ENCODE assay signal across 12 cellular contexts in genomic region chr6:39313526-39314272, GRCh38. TPM values are rescaled to one million over a fixed set of nuclear protein-coding genes. Genes with fewer than 3 reads are reported as not detected.
A peak's percentile ranks its signal among the peaks of the same experiment; 100 is the strongest.
DNase-seq lines count a peak whose midpoint lies in the region; ATAC-seq, FAIRE-seq and TF ChIP-seq lines count a peak whose summit lies in the region.
"Had no signal": no experiment of that assay in that cellular context is flagged by ENCODE, and none has a peak within 500 bp of the region (broad histone marks: within the 10 kb centered on the region; RNA-seq: fewer than 3 reads in every experiment).

No MANE protein-coding gene starts in this region.

- intact Hi-C loops in pancreas (cut with DNase I), result loop anchor here in 2 of 3 donors (5.0 to 10.0 kb wide), 3 partner anchors 339 to 441 kb away; no protein-coding TSS in a partner anchor

- H3K9me3 Mint-ChIP-seq in glutamatergic neuron (ENCODE audit: unreplicated experiment), result peaks cover 9% of the 10 kb centered on the region

- peak overlapping the region; percentile 98 for H3K4me2 ChIP-seq in BLaER1

- H3K27ac ChIP-seq in BLaER1, result peak overlapping the region; percentile 69
- no peak overlapping the region for H3K27ac ChIP-seq in pancreas

- peaks cover 66% of the 10 kb centered on the region for H3K4me1 ChIP-seq in BLaER1
- peaks cover 0 to 3% (median 0%) of the 10 kb centered on the region in 3 donors for H3K4me1 ChIP-seq in pancreas

- H3K27me3 Mint-ChIP-seq in glutamatergic neuron (ENCODE audit: unreplicated experiment), result peaks cover 23% of the 10 kb centered on the region

- DNase-seq in NCI-H146 (lab: John Stamatoyannopoulos, UW) (peak; percentile 82), glutamatergic neuron (no peak), pancreas (peak in 4 of 6 donors; percentile 32 to 80 (median 60)), MV-4-11 (lab: John Stamatoyannopoulos, UW) (no peak), C1 segment of cervical spinal cord (lab: John Stamatoyannopoulos, UW) (no peak)
- DNase-seq in stimulated activated naive CD4-positive, alpha-beta T cell (lab: John Stamatoyannopoulos, UW), result no peak
- DNase-seq: activated CD4-positive, alpha-beta T cell treated with anti-CD3 and anti-CD28 coated beads, Interleukin-2, amount 50 U/mL, for 1 hour; PC-3 had no signal

- H3K4me1 Mint-ChIP-seq in glutamatergic neuron (ENCODE audit: low read depth, unreplicated experiment), result no peaks in the 10 kb centered on the region

- H3K9me3 ChIP-seq in BLaER1 (no peaks in the 10 kb centered on the region; the same call in 1 of the 2 replicates), pancreas (no peaks in the 10 kb centered on the region)

- peaks cover 31% of the 10 kb centered on the region; the same call in 1 of the 2 replicates for H4K20me1 ChIP-seq in BLaER1

- no peak for FAIRE-seq in pancreas (lab: Jason Lieb, UNC)
- FAIRE-seq: frontal cortex had no signal

- no peaks in the 10 kb centered on the region for H3K36me3 ChIP-seq in BLaER1
- no peaks in the 10 kb centered on the region for H3K36me3 ChIP-seq in pancreas

- H3K4me3 ChIP-seq in BLaER1 (peak overlapping the region; percentile 65), pancreas (peak overlapping the region in 3 of 4 donors; percentile 1 to 41 (median 8))

- H3K27me3 ChIP-seq in BLaER1 (peaks cover 41% of the 10 kb centered on the region), pancreas (no peaks in the 10 kb centered on the region)

- peak overlapping the region; percentile 56 for H3K9ac ChIP-seq in BLaER1

- H3K4me3 Mint-ChIP-seq in glutamatergic neuron (ENCODE audit: unreplicated experiment), result peak overlapping the region; percentile 38

- 4 to 5% methylated on average over 70 to 80 of the region's 80 CpGs for WGBS in pancreas, 2 donors

- no peak for TF ChIP-seq CTCF in glutamatergic neuron (IDR thresholded peaks at IDR 0.05; ENCODE audit: partially characterized antibody, unreplicated experiment)
- TF ChIP-seq CTCF in pancreas (IDR thresholded peaks at IDR 0.05), result no peak

- H3K36me3 Mint-ChIP-seq in glutamatergic neuron (ENCODE audit: unreplicated experiment), result peaks cover 7% of the 10 kb centered on the region

- ATAC-seq in pancreas, result peak; percentile 32 to 70 (median 55)
- no peak for ATAC-seq in GM18907 (IDR thresholded peaks at IDR 0.05; ENCODE audit: unreplicated experiment)
- ATAC-seq: PC-3 had no signal

- H3K27ac Mint-ChIP-seq in glutamatergic neuron (ENCODE audit: unreplicated experiment), result no peak overlapping the region

RNA-seq across cellular contexts. Expression of gene KCNK17, which starts 0.5 kb away (rescaled TPM):
- total RNA-seq in glutamatergic neuron (ENCODE audit: unreplicated experiment), result not detected
- total RNA-seq in pancreas, result 1 to 10 TPM in 4 of 6 donors, under 1 TPM in 2; 0.84 to 2.6 (median 1.0) TPM
- 10 to 100 TPM in 1 of 2 donors, 1 to 10 TPM in 1; 3.7 to 44.0 TPM for polyA plus RNA-seq in pancreas
- total RNA-seq: LHCN-M2, PC-3 had no signal

RNA-seq across cellular contexts. Expression of gene KCNK16, which starts 8.8 kb away (rescaled TPM):
- not detected for total RNA-seq in glutamatergic neuron (ENCODE audit: unreplicated experiment)
- total RNA-seq in pancreas, result 10 to 100 TPM in 1 of 6 donors, 1 to 10 TPM in 5; 1.7 to 12.7 (median 4.3) TPM
- 100 to 1,000 TPM in 1 of 2 donors, 10 to 100 TPM in 1; 18.7 to 121 TPM for polyA plus RNA-seq in pancreas
- total RNA-seq: frontal cortex, LHCN-M2, PC-3 had no signal

Comparison
In these comparisons a context has a peak if more than half of its experiments do, and no peak if none do; other contexts are left out.
1. DNase-seq: peak in NCI-H146 (single experiment) and pancreas (4 of 6); none in glutamatergic neuron (single experiment), stimulated activated naive CD4-positive, alpha-beta T cell (0 of 6), MV-4-11 (single experiment) and C1 segment of cervical spinal cord (0 of 14).